In the genomic region with DNA sequence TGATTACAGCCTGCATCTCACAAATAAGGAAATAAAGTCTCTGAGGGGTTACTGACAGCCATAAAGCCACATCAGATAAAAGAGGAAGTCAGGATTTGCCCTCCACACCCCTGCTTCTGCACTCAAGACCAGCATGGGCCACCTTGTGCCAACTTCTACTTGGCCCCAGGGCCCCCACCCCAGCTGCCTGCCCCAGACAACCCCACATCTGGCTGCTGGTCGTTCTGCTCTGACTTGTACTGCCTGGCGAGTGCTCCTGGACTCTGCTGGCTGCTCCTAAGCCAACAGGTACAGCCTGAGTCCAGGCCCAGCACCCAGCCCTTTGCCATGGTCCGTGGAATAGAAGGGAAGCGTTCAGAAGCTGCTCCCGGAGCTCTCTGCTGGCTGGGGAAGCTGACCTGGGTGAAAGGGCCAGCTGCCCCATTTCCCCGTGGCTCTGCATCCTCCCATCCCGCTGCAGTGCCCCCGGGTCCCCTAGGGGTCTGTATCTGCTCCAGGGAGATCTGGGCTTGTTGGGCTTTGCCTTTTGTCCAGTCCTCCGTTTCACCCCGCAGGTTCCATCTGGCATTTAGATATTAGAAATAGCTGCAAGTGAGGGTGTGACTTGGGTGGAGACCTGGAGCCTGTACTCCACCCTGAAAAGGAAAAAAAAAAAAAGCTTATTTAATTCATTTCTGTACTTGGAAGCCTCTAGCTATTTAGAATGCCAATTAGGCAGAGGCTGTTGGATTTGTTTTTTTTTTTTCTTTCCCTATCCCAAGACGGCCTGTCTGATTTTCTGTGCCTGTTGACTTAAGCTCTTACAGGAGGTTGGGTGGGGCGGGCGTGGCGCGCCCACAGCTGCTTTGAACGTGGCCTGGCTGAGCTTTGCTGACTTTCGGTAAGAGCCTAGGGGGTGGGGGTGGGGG, we compare ENCODE assay signal across 9 cellular contexts.
DNase-seq lines count a peak whose midpoint lies in the region; ATAC-seq, FAIRE-seq and TF ChIP-seq lines count a peak whose summit lies in the region.
"Had no signal": no experiment of that assay in that cellular context is flagged by ENCODE, and none has a peak within 500 bp of the region (broad histone marks: within the 10 kb centered on the region; RNA-seq: fewer than 3 reads in every experiment).

No MANE protein-coding gene starts in this region.

- H3K27ac ChIP-seq in OCI-LY1 (ENCODE audit: low read depth, low read length, poor library complexity, severe bottlenecking) (peak overlapping the region; percentile 51), esophagus muscularis mucosa (replicated peaks in 1 of 4) (peak overlapping the region; percentile 9 to 47 (median 38))
- H3K27ac ChIP-seq: KMS-11 had no signal

- H3K4me1 Mint-ChIP-seq in progenitor cell of endocrine pancreas (ENCODE audit: low read depth): peaks cover 30% of the 10 kb centered on the region

- H3K9me3 ChIP-seq in OCI-LY1 (ENCODE audit: low read length) (no peaks in the 10 kb centered on the region), esophagus muscularis mucosa (no peaks in the 10 kb centered on the region)

- peaks cover 21% of the 10 kb centered on the region for H3K4me1 ChIP-seq in OCI-LY1 (ENCODE audit: insufficient read depth, low read length, severe bottlenecking)
- peaks cover 24 to 30% (median 27%) of the 10 kb centered on the region in 4 donors for H3K4me1 ChIP-seq in esophagus muscularis mucosa

- H3K27me3 ChIP-seq in OCI-LY1 (ENCODE audit: insufficient read depth, low read length) (peaks cover 6% of the 10 kb centered on the region; the same call in 1 of the 2 replicates), esophagus muscularis mucosa (no peaks in the 10 kb centered on the region)

- TF ChIP-seq POLR2A in GM12891 (IDR thresholded peaks at IDR 0.05; ENCODE audit: low read depth, low read length): no peak
- no peak for TF ChIP-seq POLR2A in esophagus muscularis mucosa (IDR thresholded peaks at IDR 0.05; ENCODE audit: low read depth)
- TF ChIP-seq POLR2A in GM12892 (IDR thresholded peaks at IDR 0.05; ENCODE audit: low read depth, low read length): no peak

- FAIRE-seq in GM12891 (lab: Jason Lieb, UNC) (no peak), GM12892 (lab: Jason Lieb, UNC) (no peak)

- intact Hi-C loops in esophagus muscularis mucosa (cut with DNase I): no loop called here

- no peak overlapping the region for H2AFZ ChIP-seq in OCI-LY1 (ENCODE audit: low read length)

- DNase-seq in GM12891 (ENCODE audit: insufficient read length, low spot score) (no peak), esophagus muscularis mucosa (ENCODE audit: extremely low spot score) (no peak), progenitor cell of endocrine pancreas (ENCODE audit: low spot score, unreplicated experiment) (no peak), GM12892 (ENCODE audit: insufficient read length) (no peak), activated gamma-delta T cell treated with Interleukin-2 at 50 U/mL for 16 hours (no peak), iPS-NIHi7 (ENCODE audit: extremely low spot score) (no peak)

- no peaks in the 10 kb centered on the region for H3K9me2 ChIP-seq in OCI-LY1 (ENCODE audit: low read depth, low read length)

- H3K9ac ChIP-seq in OCI-LY1 (ENCODE audit: low read length): no peak overlapping the region; the same call in 1 of the 2 replicates
- H3K9ac ChIP-seq: KMS-11 had no signal

- TF ChIP-seq CTCF in OCI-LY1 (IDR thresholded peaks at IDR 0.05; ENCODE audit: low read length): no peak
- TF ChIP-seq CTCF in esophagus muscularis mucosa (IDR thresholded peaks at IDR 0.05): no peak
- no peak for TF ChIP-seq CTCF in progenitor cell of endocrine pancreas (IDR thresholded peaks at IDR 0.05; ENCODE audit: unreplicated experiment)

- H3K36me3 ChIP-seq in OCI-LY1 (ENCODE audit: insufficient read depth, low read length) (no peaks in the 10 kb centered on the region), esophagus muscularis mucosa (no peaks in the 10 kb centered on the region)

- H3K4me3 ChIP-seq in OCI-LY1 (ENCODE audit: low read depth, low read length, poor library complexity, severe bottlenecking): peak overlapping the region; percentile 22
- H3K4me3 ChIP-seq in esophagus muscularis mucosa: no peak overlapping the region

- TF ChIP-seq EP300 in esophagus muscularis mucosa (IDR thresholded peaks at IDR 0.05): no peak

- H3F3A ChIP-seq in OCI-LY1 (ENCODE audit: insufficient read depth, low read length): no peaks in the 10 kb centered on the region

- ATAC-seq in HG02678 (IDR thresholded peaks at IDR 0.05; ENCODE audit: unreplicated experiment): no peak

- H3K4me3 Mint-ChIP-seq in progenitor cell of endocrine pancreas (ENCODE audit: low read depth): no peak overlapping the region

- H3K27me3 Mint-ChIP-seq in progenitor cell of endocrine pancreas: peaks cover 4% of the 10 kb centered on the region

- H3K9me3 Mint-ChIP-seq in progenitor cell of endocrine pancreas (ENCODE audit: low read depth): peaks cover 3% of the 10 kb centered on the region

- no peaks in the 10 kb centered on the region for H3K36me3 Mint-ChIP-seq in progenitor cell of endocrine pancreas (ENCODE audit: insufficient read depth)

- no peaks in the 10 kb centered on the region for H3K79me2 ChIP-seq in OCI-LY1 (ENCODE audit: insufficient read depth, low read length)

- whole genome bisulfite sequencing in esophagus muscularis mucosa: 60% methylated on average over 13 of the region's 17 CpGs

- H3K27ac Mint-ChIP-seq in progenitor cell of endocrine pancreas: peak overlapping the region; percentile 37

- no peaks in the 10 kb centered on the region for H4K20me1 ChIP-seq in OCI-LY1 (ENCODE audit: insufficient read depth, low read length)

- peak overlapping the region; percentile 31; the same call in 1 of the 2 replicates for H3K4me2 ChIP-seq in OCI-LY1 (ENCODE audit: low read length)
- H3K4me2 ChIP-seq: KMS-11 had no signal

TF ChIP-seq in GM12891, 5 proteins besides CTCF, POLR2A, EP300 and RAD21:
- no peak for TF ChIP-seq TAF1 (IDR thresholded peaks at IDR 0.05; ENCODE audit: low read depth, low read length)
- no peak for TF ChIP-seq PAX5 (IDR thresholded peaks at IDR 0.05; ENCODE audit: insufficient read depth, low read length, severe bottlenecking)
- TF ChIP-seq SPI1 (IDR thresholded peaks at IDR 0.05; ENCODE audit: low read depth, low read length): peak; percentile 88
- TF ChIP-seq POLR2AphosphoS5 (IDR thresholded peaks at IDR 0.05; ENCODE audit: low read depth, low read length): no peak
- no peak for TF ChIP-seq POU2F2 (IDR thresholded peaks at IDR 0.05; ENCODE audit: low read depth, low read length)
TF ChIP-seq in GM12891: peak in this region for 1.
